1 cellular context compared by ENCODE assay signal in the genomic region with DNA sequence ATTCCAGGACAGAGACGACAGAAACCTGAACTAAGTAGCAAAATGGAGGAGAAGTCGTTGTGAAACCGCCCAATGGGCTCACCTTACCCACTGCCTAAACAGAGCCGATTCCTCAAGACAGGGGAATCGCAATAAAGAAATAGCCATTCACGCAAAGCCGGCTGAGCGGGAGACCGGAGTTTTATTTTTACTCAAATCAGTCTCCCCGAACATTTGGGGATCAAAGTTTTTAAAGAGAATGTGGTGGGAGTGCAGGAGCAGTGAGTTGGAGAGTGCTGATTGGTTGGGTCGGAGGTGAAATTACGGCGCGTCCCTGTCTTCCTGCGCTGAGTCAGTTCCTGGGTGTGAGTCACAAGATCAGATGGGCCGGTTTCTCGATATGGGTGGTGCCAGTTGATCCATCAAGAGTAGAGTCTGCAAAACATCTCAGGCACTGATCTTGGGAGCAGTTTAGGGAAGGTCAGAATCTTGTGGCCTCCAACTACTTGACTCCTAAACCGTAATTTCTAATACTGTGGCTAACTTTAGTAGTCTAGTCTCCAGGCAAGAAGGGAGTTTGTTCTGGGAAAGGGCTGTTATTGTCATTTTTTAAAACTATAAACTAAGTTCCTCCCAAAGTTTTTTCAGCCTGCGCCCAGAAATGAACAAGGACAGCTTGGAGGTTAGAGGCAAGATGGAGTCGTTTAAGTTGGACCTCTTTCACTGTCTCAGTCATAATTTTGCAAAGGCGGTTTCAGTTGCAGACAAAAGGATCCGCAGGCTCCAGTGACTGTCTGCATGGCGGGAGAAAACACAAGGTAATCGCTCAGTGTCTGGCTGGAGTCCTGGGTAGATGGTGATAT.
TF ChIP-seq lines count a peak whose summit lies in the region.

No MANE protein-coding gene starts in this region.

TF ChIP-seq in K562, 482 proteins besides CTCF, POLR2A, EP300 and RAD21 (continued from another document and continues in another):
- TF ChIP-seq BHLHE40 (IDR thresholded peaks at IDR 0.05; ENCODE audit: low read length) (peak; percentile 55), C11orf30 (IDR thresholded peaks at IDR 0.05; ENCODE audit: low read depth) (peak; percentile 88), TCF15 (CRISPR knock-in tag; IDR thresholded peaks at IDR 0.05) (no peak), NEUROD1 (IDR thresholded peaks at IDR 0.05; ENCODE audit: borderline replicate concordance, low read depth, low read length, partially characterized antibody) (peak; percentile 85), ZNF274 (IDR thresholded peaks at IDR 0.05; ENCODE audit: borderline replicate concordance, low read depth, low read length) (no peak), ZNF668 (CRISPR knock-in tag; IDR thresholded peaks at IDR 0.05) (peak; percentile 61; the same call in 1 of the 2 replicates), BMI1 (IDR thresholded peaks at IDR 0.05; ENCODE audit: low read length) (no peak), EHMT2 (IDR thresholded peaks at IDR 0.05) (peak; percentile 12; the same call in 1 of the 2 replicates), TEAD2 (tag; IDR thresholded peaks at IDR 0.05) (peak; percentile 50; the same call in 1 of the 2 replicates), BDP1 (IDR thresholded peaks at IDR 0.05; ENCODE audit: insufficient read depth, insufficient read length) (no peak), CEBPB (tag; IDR thresholded peaks at IDR 0.05) (peak; percentile 82), CTBP1 (IDR thresholded peaks at IDR 0.05; ENCODE audit: borderline replicate concordance) (0 out of 2 replicates have a peak, but pooled peaks have one; percentile 38), CBFA2T2 (conservative IDR thresholded peaks at IDR 0.05) (no peak), NR2C1 (IDR thresholded peaks at IDR 0.05) (peak; percentile 77), NR2C1 (tag; IDR thresholded peaks at IDR 0.05) (peak; percentile 54), RBFOX2 (IDR thresholded peaks at IDR 0.05; ENCODE audit: low read depth, low read length) (peak; percentile 77), NCOA1 (IDR thresholded peaks at IDR 0.05; ENCODE audit: low read depth) (peak; percentile 72), TEAD1 (CRISPR knock-in tag; IDR thresholded peaks at IDR 0.05) (peak in 1 of 2 experiments; percentile 32; a peak in 1 of 4 replicates), ZNF143 (CRISPR knock-in tag; IDR thresholded peaks at IDR 0.05) (no peak), XRCC4 (IDR thresholded peaks at IDR 0.05; ENCODE audit: extremely low read depth, insufficient read depth, insufficient read length) (no peak), MYNN (IDR thresholded peaks at IDR 0.05) (peak; percentile 50), MYNN (CRISPR knock-in tag; IDR thresholded peaks at IDR 0.05) (no peak), ESRRB (CRISPR knock-in tag; IDR thresholded peaks at IDR 0.05; ENCODE audit: borderline replicate concordance) (no peak), ARID2 (IDR thresholded peaks at IDR 0.05) (no peak; the same call in 1 of the 2 replicates), MCM7 (IDR thresholded peaks at IDR 0.05) (no peak), L3MBTL2 (IDR thresholded peaks at IDR 0.05) (peak; percentile 62), SAFB2 (IDR thresholded peaks at IDR 0.05; ENCODE audit: borderline replicate concordance, low read depth, low read length, severe bottlenecking) (no peak), PREB (CRISPR knock-in tag; IDR thresholded peaks at IDR 0.05) (no peak), ZNF316 (IDR thresholded peaks at IDR 0.05) (peak; percentile 82), MEF2D (tag; conservative IDR thresholded peaks at IDR 0.05; ENCODE audit: low read depth) (peak; percentile 33; the same call in 1 of the 2 replicates), SIRT6 (IDR thresholded peaks at IDR 0.05; ENCODE audit: low read depth, low read length) (no peak), ZNF584 (CRISPR knock-in tag; IDR thresholded peaks at IDR 0.05; ENCODE audit: low read depth) (peak; percentile 35), SREBF1 (IDR thresholded peaks at IDR 0.05; ENCODE audit: borderline replicate concordance, low read depth, low read length) (no peak), ZNF140 (CRISPR knock-in tag; IDR thresholded peaks at IDR 0.05) (no peak), KDM1A (IDR thresholded peaks at IDR 0.05) (peak in 1 of 2 experiments; percentile 57; a peak in 2 of 4 replicates), ZNF561 (CRISPR knock-in tag; conservative IDR thresholded peaks at IDR 0.05) (no peak), ZKSCAN3 (CRISPR knock-in tag; IDR thresholded peaks at IDR 0.05) (no peak), ZNF780A (CRISPR knock-in tag; IDR thresholded peaks at IDR 0.05) (no peak), HDAC6 (IDR thresholded peaks at IDR 0.05; ENCODE audit: low read depth, low read length) (no peak), CREB3L1 (IDR thresholded peaks at IDR 0.05; ENCODE audit: borderline replicate concordance, low read depth) (peak; percentile 44; the same call in 1 of the 2 replicates), CBX8 (IDR thresholded peaks at IDR 0.05; ENCODE audit: borderline replicate concordance, extremely low read depth, low read depth, low read length, poor library complexity, severe bottlenecking) (no peak), DPF2 (IDR thresholded peaks at IDR 0.05) (peak; percentile 91), FOXM1 (IDR thresholded peaks at IDR 0.05; ENCODE audit: low read depth) (peak; percentile 52; the same call in 1 of the 2 replicates), FOXM1 (CRISPR knock-in tag; IDR thresholded peaks at IDR 0.05; ENCODE audit: low read depth) (no peak), STAG1 (CRISPR knock-in tag; IDR thresholded peaks at IDR 0.05; ENCODE audit: borderline replicate concordance) (no peak), MAZ (CRISPR knock-in tag; conservative IDR thresholded peaks at IDR 0.05 in 1 of 2, IDR thresholded peaks at IDR 0.05 in 1 of 2) (no peak), ATF3 (IDR thresholded peaks at IDR 0.05) (peak; percentile 95), ATF3 (CRISPR knock-in tag; conservative IDR thresholded peaks at IDR 0.05) (peak; percentile 61; the same call in 1 of the 2 replicates)
- TF ChIP-seq, protein P1, sequence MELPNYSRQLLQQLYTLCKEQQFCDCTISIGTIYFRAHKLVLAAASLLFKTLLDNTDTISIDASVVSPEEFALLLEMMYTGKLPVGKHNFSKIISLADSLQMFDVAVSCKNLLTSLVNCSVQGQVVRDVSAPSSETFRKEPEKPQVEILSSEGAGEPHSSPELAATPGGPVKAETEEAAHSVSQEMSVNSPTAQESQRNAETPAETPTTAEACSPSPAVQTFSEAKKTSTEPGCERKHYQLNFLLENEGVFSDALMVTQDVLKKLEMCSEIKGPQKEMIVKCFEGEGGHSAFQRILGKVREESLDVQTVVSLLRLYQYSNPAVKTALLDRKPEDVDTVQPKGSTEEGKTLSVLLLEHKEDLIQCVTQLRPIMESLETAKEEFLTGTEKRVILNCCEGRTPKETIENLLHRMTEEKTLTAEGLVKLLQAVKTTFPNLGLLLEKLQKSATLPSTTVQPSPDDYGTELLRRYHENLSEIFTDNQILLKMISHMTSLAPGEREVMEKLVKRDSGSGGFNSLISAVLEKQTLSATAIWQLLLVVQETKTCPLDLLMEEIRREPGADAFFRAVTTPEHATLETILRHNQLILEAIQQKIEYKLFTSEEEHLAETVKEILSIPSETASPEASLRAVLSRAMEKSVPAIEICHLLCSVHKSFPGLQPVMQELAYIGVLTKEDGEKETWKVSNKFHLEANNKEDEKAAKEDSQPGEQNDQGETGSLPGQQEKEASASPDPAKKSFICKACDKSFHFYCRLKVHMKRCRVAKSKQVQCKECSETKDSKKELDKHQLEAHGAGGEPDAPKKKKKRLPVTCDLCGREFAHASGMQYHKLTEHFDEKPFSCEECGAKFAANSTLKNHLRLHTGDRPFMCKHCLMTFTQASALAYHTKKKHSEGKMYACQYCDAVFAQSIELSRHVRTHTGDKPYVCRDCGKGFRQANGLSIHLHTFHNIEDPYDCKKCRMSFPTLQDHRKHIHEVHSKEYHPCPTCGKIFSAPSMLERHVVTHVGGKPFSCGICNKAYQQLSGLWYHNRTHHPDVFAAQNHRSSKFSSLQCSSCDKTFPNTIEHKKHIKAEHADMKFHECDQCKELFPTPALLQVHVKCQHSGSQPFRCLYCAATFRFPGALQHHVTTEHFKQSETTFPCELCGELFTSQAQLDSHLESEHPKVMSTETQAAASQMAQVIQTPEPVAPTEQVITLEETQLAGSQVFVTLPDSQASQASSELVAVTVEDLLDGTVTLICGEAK (IDR thresholded peaks at IDR 0.05): no peak
- TF ChIP-seq, protein P1 (CRISPR knock-in tag; IDR thresholded peaks at IDR 0.05): no peak
- TF ChIP-seq, protein P2, sequence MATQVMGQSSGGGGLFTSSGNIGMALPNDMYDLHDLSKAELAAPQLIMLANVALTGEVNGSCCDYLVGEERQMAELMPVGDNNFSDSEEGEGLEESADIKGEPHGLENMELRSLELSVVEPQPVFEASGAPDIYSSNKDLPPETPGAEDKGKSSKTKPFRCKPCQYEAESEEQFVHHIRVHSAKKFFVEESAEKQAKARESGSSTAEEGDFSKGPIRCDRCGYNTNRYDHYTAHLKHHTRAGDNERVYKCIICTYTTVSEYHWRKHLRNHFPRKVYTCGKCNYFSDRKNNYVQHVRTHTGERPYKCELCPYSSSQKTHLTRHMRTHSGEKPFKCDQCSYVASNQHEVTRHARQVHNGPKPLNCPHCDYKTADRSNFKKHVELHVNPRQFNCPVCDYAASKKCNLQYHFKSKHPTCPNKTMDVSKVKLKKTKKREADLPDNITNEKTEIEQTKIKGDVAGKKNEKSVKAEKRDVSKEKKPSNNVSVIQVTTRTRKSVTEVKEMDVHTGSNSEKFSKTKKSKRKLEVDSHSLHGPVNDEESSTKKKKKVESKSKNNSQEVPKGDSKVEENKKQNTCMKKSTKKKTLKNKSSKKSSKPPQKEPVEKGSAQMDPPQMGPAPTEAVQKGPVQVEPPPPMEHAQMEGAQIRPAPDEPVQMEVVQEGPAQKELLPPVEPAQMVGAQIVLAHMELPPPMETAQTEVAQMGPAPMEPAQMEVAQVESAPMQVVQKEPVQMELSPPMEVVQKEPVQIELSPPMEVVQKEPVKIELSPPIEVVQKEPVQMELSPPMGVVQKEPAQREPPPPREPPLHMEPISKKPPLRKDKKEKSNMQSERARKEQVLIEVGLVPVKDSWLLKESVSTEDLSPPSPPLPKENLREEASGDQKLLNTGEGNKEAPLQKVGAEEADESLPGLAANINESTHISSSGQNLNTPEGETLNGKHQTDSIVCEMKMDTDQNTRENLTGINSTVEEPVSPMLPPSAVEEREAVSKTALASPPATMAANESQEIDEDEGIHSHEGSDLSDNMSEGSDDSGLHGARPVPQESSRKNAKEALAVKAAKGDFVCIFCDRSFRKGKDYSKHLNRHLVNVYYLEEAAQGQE (CRISPR knock-in tag; IDR thresholded peaks at IDR 0.05; ENCODE audit: low read depth): no peak
